1 cellular context compared by ENCODE assay signal in the genomic region with DNA sequence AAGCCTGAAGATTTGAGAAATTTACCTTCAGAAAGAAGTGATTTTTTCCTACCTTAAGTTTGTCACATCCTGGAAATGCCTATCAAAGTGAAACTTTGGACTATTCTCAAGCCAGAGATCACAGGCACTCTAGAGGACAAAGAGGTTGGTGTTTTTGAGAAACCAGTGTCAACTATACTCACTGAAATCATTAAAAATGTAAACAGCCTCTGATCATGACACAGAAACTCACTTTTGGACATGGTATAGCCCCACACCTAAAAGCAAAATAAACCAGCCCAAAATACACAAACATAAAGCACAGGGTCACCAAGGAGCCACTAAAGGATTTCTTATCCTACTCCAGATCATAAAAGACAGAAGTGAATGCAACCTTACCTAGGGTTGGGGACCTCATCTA.
TF ChIP-seq lines count a peak whose summit lies in the region.

No MANE protein-coding gene starts in this region.

TF ChIP-seq in HepG2, 621 proteins besides CTCF, POLR2A, EP300 and RAD21 (continued from another document and continues in another):
- TF ChIP-seq, protein P1, sequence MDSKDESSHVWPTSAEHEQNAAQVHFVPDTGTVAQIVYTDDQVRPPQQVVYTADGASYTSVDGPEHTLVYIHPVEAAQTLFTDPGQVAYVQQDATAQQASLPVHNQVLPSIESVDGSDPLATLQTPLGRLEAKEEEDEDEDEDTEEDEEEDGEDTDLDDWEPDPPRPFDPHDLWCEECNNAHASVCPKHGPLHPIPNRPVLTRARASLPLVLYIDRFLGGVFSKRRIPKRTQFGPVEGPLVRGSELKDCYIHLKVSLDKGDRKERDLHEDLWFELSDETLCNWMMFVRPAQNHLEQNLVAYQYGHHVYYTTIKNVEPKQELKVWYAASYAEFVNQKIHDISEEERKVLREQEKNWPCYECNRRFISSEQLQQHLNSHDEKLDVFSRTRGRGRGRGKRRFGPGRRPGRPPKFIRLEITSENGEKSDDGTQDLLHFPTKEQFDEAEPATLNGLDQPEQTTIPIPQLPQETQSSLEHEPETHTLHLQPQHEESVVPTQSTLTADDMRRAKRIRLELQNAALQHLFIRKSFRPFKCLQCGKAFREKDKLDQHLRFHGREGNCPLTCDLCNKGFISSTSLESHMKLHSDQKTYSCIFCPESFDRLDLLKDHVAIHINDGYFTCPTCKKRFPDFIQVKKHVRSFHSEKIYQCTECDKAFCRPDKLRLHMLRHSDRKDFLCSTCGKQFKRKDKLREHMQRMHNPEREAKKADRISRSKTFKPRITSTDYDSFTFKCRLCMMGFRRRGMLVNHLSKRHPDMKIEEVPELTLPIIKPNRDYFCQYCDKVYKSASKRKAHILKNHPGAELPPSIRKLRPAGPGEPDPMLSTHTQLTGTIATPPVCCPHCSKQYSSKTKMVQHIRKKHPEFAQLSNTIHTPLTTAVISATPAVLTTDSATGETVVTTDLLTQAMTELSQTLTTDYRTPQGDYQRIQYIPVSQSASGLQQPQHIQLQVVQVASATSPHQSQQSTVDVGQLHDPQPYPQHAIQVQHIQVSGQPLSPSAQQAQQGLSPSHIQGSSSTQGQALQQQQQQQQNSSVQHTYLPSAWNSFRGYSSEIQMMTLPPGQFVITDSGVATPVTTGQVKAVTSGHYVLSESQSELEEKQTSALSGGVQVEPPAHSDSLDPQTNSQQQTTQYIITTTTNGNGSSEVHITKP (CRISPR knock-in tag; IDR thresholded peaks at IDR 0.05; ENCODE audit: low read depth) = peak; percentile 94
- TF ChIP-seq ZNF713 (CRISPR knock-in tag; IDR thresholded peaks at IDR 0.05) (no peak), ZNF879 (CRISPR knock-in tag; IDR thresholded peaks at IDR 0.05) (no peak), SSRP1 (CRISPR knock-in tag; IDR thresholded peaks at IDR 0.05) (no peak), ZNF296 (CRISPR knock-in tag; conservative IDR thresholded peaks at IDR 0.05) (no peak), BHLHE40 (IDR thresholded peaks at IDR 0.05; ENCODE audit: low read length) (no peak), ZNF768 (CRISPR knock-in tag; IDR thresholded peaks at IDR 0.05) (no peak), SMYD3 (CRISPR knock-in tag; IDR thresholded peaks at IDR 0.05) (no peak), SRSF1 (optimal IDR thresholded peaks at IDR 0.05; ENCODE audit: low read depth, low read length) (no peak), KDM2A (CRISPR knock-in tag; IDR thresholded peaks at IDR 0.05; ENCODE audit: borderline replicate concordance, low read depth) (no peak), ARHGAP35 (CRISPR knock-in tag; IDR thresholded peaks at IDR 0.05; ENCODE audit: borderline replicate concordance) (no peak), ZZZ3 (CRISPR knock-in tag; IDR thresholded peaks at IDR 0.05; ENCODE audit: borderline replicate concordance) (no peak), SIX1 (CRISPR knock-in tag; IDR thresholded peaks at IDR 0.05; ENCODE audit: borderline replicate concordance) (peak; percentile 60; the same call in 1 of the 2 replicates), FOXO1 (CRISPR knock-in tag; IDR thresholded peaks at IDR 0.05) (peak; percentile 87; the same call in 1 of the 2 replicates), HDAC1 (CRISPR knock-in tag; IDR thresholded peaks at IDR 0.05) (0 out of 2 replicates have a peak, but pooled peaks have one; percentile 31), ZNF850 (CRISPR knock-in tag; conservative IDR thresholded peaks at IDR 0.05) (no peak), ONECUT2 (CRISPR knock-in tag; IDR thresholded peaks at IDR 0.05) (no peak), SKI (IDR thresholded peaks at IDR 0.05; ENCODE audit: partially characterized antibody) (no peak), SP5 (CRISPR knock-in tag; IDR thresholded peaks at IDR 0.05; ENCODE audit: borderline replicate concordance, low read depth) (peak; percentile 69; the same call in 1 of the 2 replicates), ZNF333 (CRISPR knock-in tag; IDR thresholded peaks at IDR 0.05; ENCODE audit: borderline replicate concordance) (no peak), NONO (IDR thresholded peaks at IDR 0.05) (no peak), NONO (CRISPR knock-in tag; conservative IDR thresholded peaks at IDR 0.05) (no peak), ARNTL (CRISPR knock-in tag; IDR thresholded peaks at IDR 0.05) (no peak; the same call in 1 of the 2 replicates), REL (CRISPR knock-in tag; conservative IDR thresholded peaks at IDR 0.05) (no peak), SNAPC2 (CRISPR knock-in tag; IDR thresholded peaks at IDR 0.05) (no peak)
- TF ChIP-seq, protein P2, sequence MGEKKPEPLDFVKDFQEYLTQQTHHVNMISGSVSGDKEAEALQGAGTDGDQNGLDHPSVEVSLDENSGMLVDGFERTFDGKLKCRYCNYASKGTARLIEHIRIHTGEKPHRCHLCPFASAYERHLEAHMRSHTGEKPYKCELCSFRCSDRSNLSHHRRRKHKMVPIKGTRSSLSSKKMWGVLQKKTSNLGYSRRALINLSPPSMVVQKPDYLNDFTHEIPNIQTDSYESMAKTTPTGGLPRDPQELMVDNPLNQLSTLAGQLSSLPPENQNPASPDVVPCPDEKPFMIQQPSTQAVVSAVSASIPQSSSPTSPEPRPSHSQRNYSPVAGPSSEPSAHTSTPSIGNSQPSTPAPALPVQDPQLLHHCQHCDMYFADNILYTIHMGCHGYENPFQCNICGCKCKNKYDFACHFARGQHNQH (CRISPR knock-in tag; IDR thresholded peaks at IDR 0.05) = no peak
- TF ChIP-seq, protein P3, sequence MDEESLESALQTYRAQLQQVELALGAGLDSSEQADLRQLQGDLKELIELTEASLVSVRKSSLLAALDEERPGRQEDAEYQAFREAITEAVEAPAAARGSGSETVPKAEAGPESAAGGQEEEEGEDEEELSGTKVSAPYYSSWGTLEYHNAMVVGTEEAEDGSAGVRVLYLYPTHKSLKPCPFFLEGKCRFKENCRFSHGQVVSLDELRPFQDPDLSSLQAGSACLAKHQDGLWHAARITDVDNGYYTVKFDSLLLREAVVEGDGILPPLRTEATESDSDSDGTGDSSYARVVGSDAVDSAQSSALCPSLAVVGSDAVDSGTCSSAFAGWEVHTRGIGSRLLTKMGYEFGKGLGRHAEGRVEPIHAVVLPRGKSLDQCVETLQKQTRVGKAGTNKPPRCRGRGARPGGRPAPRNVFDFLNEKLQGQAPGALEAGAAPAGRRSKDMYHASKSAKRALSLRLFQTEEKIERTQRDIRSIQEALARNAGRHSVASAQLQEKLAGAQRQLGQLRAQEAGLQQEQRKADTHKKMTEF (CRISPR knock-in tag; IDR thresholded peaks at IDR 0.05) = peak; percentile 41; the same call in 1 of the 2 replicates
- TF ChIP-seq, protein P4, sequence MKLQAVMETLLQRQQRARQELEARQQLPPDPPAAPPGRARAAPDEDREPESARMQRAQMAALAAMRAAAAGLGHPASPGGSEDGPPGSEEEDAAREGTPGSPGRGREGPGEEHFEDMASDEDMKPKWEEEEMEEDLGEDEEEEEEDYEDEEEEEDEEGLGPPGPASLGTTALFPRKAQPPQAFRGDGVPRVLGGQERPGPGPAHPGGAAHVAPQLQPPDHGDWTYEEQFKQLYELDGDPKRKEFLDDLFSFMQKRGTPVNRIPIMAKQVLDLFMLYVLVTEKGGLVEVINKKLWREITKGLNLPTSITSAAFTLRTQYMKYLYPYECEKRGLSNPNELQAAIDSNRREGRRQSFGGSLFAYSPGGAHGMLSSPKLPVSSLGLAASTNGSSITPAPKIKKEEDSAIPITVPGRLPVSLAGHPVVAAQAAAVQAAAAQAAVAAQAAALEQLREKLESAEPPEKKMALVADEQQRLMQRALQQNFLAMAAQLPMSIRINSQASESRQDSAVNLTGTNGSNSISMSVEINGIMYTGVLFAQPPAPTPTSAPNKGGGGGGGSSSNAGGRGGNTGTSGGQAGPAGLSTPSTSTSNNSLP (IDR thresholded peaks at IDR 0.05; ENCODE audit: low read depth, low read length) = peak; percentile 78
- TF ChIP-seq, protein P5, sequence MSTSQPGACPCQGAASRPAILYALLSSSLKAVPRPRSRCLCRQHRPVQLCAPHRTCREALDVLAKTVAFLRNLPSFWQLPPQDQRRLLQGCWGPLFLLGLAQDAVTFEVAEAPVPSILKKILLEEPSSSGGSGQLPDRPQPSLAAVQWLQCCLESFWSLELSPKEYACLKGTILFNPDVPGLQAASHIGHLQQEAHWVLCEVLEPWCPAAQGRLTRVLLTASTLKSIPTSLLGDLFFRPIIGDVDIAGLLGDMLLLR (CRISPR knock-in tag; IDR thresholded peaks at IDR 0.05) = no peak
- TF ChIP-seq, protein P6, sequence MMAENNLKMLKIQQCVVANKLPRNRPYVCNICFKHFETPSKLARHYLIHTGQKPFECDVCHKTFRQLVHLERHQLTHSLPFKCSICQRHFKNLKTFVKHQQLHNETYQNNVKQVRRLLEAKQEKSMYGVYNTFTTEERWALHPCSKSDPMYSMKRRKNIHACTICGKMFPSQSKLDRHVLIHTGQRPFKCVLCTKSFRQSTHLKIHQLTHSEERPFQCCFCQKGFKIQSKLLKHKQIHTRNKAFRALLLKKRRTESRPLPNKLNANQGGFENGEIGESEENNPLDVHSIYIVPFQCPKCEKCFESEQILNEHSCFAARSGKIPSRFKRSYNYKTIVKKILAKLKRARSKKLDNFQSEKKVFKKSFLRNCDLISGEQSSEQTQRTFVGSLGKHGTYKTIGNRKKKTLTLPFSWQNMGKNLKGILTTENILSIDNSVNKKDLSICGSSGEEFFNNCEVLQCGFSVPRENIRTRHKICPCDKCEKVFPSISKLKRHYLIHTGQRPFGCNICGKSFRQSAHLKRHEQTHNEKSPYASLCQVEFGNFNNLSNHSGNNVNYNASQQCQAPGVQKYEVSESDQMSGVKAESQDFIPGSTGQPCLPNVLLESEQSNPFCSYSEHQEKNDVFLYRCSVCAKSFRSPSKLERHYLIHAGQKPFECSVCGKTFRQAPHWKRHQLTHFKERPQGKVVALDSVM (CRISPR knock-in tag; IDR thresholded peaks at IDR 0.05) = no peak
- TF ChIP-seq, protein P7, sequence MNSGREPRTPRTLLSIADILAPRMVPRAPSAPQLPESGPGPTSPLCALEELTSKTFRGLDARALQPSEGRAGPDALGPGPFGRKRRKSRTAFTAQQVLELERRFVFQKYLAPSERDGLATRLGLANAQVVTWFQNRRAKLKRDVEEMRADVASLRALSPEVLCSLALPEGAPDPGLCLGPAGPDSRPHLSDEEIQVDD (CRISPR knock-in tag; IDR thresholded peaks at IDR 0.05; ENCODE audit: borderline replicate concordance) = no peak
- TF ChIP-seq, protein P8, sequence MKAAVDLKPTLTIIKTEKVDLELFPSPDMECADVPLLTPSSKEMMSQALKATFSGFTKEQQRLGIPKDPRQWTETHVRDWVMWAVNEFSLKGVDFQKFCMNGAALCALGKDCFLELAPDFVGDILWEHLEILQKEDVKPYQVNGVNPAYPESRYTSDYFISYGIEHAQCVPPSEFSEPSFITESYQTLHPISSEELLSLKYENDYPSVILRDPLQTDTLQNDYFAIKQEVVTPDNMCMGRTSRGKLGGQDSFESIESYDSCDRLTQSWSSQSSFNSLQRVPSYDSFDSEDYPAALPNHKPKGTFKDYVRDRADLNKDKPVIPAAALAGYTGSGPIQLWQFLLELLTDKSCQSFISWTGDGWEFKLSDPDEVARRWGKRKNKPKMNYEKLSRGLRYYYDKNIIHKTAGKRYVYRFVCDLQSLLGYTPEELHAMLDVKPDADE (CRISPR knock-in tag; IDR thresholded peaks at IDR 0.05) = no peak
- TF ChIP-seq, protein P9, sequence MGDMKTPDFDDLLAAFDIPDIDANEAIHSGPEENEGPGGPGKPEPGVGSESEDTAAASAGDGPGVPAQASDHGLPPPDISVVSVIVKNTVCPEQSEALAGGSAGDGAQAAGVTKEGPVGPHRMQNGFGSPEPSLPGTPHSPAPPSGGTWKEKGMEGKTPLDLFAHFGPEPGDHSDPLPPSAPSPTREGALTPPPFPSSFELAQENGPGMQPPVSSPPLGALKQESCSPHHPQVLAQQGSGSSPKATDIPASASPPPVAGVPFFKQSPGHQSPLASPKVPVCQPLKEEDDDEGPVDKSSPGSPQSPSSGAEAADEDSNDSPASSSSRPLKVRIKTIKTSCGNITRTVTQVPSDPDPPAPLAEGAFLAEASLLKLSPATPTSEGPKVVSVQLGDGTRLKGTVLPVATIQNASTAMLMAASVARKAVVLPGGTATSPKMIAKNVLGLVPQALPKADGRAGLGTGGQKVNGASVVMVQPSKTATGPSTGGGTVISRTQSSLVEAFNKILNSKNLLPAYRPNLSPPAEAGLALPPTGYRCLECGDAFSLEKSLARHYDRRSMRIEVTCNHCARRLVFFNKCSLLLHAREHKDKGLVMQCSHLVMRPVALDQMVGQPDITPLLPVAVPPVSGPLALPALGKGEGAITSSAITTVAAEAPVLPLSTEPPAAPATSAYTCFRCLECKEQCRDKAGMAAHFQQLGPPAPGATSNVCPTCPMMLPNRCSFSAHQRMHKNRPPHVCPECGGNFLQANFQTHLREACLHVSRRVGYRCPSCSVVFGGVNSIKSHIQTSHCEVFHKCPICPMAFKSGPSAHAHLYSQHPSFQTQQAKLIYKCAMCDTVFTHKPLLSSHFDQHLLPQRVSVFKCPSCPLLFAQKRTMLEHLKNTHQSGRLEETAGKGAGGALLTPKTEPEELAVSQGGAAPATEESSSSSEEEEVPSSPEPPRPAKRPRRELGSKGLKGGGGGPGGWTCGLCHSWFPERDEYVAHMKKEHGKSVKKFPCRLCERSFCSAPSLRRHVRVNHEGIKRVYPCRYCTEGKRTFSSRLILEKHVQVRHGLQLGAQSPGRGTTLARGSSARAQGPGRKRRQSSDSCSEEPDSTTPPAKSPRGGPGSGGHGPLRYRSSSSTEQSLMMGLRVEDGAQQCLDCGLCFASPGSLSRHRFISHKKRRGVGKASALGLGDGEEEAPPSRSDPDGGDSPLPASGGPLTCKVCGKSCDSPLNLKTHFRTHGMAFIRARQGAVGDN (CRISPR knock-in tag; IDR thresholded peaks at IDR 0.05) = no peak
- TF ChIP-seq, protein P10, sequence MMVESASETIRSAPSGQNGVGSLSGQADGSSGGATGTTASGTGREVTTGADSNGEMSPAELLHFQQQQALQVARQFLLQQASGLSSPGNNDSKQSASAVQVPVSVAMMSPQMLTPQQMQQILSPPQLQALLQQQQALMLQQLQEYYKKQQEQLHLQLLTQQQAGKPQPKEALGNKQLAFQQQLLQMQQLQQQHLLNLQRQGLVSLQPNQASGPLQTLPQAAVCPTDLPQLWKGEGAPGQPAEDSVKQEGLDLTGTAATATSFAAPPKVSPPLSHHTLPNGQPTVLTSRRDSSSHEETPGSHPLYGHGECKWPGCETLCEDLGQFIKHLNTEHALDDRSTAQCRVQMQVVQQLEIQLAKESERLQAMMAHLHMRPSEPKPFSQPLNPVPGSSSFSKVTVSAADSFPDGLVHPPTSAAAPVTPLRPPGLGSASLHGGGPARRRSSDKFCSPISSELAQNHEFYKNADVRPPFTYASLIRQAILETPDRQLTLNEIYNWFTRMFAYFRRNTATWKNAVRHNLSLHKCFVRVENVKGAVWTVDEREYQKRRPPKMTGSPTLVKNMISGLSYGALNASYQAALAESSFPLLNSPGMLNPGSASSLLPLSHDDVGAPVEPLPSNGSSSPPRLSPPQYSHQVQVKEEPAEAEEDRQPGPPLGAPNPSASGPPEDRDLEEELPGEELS (CRISPR knock-in tag; IDR thresholded peaks at IDR 0.05) = peak; percentile 88
- TF ChIP-seq, protein P11, sequence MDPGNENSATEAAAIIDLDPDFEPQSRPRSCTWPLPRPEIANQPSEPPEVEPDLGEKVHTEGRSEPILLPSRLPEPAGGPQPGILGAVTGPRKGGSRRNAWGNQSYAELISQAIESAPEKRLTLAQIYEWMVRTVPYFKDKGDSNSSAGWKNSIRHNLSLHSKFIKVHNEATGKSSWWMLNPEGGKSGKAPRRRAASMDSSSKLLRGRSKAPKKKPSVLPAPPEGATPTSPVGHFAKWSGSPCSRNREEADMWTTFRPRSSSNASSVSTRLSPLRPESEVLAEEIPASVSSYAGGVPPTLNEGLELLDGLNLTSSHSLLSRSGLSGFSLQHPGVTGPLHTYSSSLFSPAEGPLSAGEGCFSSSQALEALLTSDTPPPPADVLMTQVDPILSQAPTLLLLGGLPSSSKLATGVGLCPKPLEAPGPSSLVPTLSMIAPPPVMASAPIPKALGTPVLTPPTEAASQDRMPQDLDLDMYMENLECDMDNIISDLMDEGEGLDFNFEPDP (CRISPR knock-in tag; conservative IDR thresholded peaks at IDR 0.05) = no peak
